In genomic region chr13:31199527-31199848, GRCh38 we compare ENCODE assay signal across 8 cellular contexts. TPM values are rescaled to one million over a fixed set of nuclear protein-coding genes. Genes with fewer than 3 reads are reported as not detected.
DNase-seq lines count a peak whose midpoint lies in the region; ATAC-seq, FAIRE-seq and TF ChIP-seq lines count a peak whose summit lies in the region.

No MANE protein-coding gene starts in this region.

- no peaks in the 10 kb centered on the region for H3K23me2 ChIP-seq in H1 (ENCODE audit: low read depth, low read length)

- H3K18ac ChIP-seq in H1 (ENCODE audit: extremely low read depth, low read length): no peak overlapping the region

- peaks cover 34% of the 10 kb centered on the region for H3K4me1 ChIP-seq in DND-41 (ENCODE audit: insufficient read depth, low read length)
- peaks cover 0 to 5% (median 0%) of the 10 kb centered on the region in 4 experiments; a peak in 2 of 7 replicates for H3K4me1 ChIP-seq in H1 (replicated peaks in 1 of 4; ENCODE audit: control insufficient read depth in 3 of 4, insufficient read depth in 4 of 4, low read length in 3 of 4)
- H3K4me1 ChIP-seq in osteoblast (ENCODE audit: insufficient read depth, low read length): peaks cover 18% of the 10 kb centered on the region

- peak; percentile 57 for ATAC-seq in DND-41 (ENCODE audit: insufficient read depth, low read depth)
- ATAC-seq in HG03175 (IDR thresholded peaks at IDR 0.05; ENCODE audit: unreplicated experiment): no peak

- H3K36me3 ChIP-seq in DND-41 (ENCODE audit: insufficient read depth, low read length) (no peaks in the 10 kb centered on the region), KOPT-K1 (ENCODE audit: insufficient read depth, low read length) (no peaks in the 10 kb centered on the region), H1 (ENCODE audit: control insufficient read depth in 2 of 4, insufficient read depth in 4 of 4, low read length in 3 of 4) (no peaks in the 10 kb centered on the region), osteoblast (ENCODE audit: insufficient read depth, low read length) (no peaks in the 10 kb centered on the region)

- H3K9me3 ChIP-seq in DND-41 (ENCODE audit: insufficient read depth, low read length, severe bottlenecking) (no peaks in the 10 kb centered on the region), KOPT-K1 (ENCODE audit: insufficient read depth, low read length, poor library complexity, severe bottlenecking) (no peaks in the 10 kb centered on the region), H1 (ENCODE audit: insufficient read depth in 2 of 2, low read depth in 1 of 2, low read length in 1 of 2) (no peaks in the 10 kb centered on the region), osteoblast (ENCODE audit: low read depth, low read length) (no peaks in the 10 kb centered on the region)

- H3K4ac ChIP-seq in H1 (replicated peaks; ENCODE audit: insufficient read length, low read depth, low read length): no peak overlapping the region

- no peak overlapping the region for H3K23ac ChIP-seq in H1 (ENCODE audit: insufficient read length)

- peak overlapping the region; percentile 70 for H3K4me2 ChIP-seq in DND-41 (ENCODE audit: insufficient read depth, low read length)
- peak overlapping the region; percentile 32 to 70; a peak in 3 of 4 replicates for H3K4me2 ChIP-seq in H1 (ENCODE audit: insufficient read depth in 1 of 2, low read depth in 2 of 2, low read length in 2 of 2)
- H3K4me2 ChIP-seq in osteoblast (ENCODE audit: insufficient read depth, low read length): peak overlapping the region; percentile 88

- no peak overlapping the region for H2BK5ac ChIP-seq in H1 (ENCODE audit: low read depth, low read length)

- H3K56ac ChIP-seq in H1 (replicated peaks; ENCODE audit: insufficient read length, low read depth, low read length): no peak overlapping the region

- TF ChIP-seq RAD21 in H1 (IDR thresholded peaks at IDR 0.05 in 1 of 2, conservative IDR thresholded peaks at IDR 0.05 in 1 of 2; ENCODE audit: low read depth in 2 of 2, low read length in 2 of 2): no peak

- no peak overlapping the region; the same call in 1 of the 2 replicates for H3K27ac ChIP-seq in DND-41 (ENCODE audit: low read length)
- H3K27ac ChIP-seq in KOPT-K1 (ENCODE audit: low read depth, low read length, poor library complexity, severe bottlenecking): peak overlapping the region; percentile 78
- no peak overlapping the region for H3K27ac ChIP-seq in H1 (ENCODE audit: low read depth, low read length)
- H3K27ac ChIP-seq in osteoblast (ENCODE audit: low read depth, low read length): no peak overlapping the region

- CTCF ChIA-PET in H1 (lab: Charles Lee; ENCODE audit: partially characterized antibody): interaction anchor here (0.6 to 1.5 kb wide), 10 partner anchors 9 to 870 kb away, joined by 3 to 6 read pairs (median 4); no protein-coding TSS in a partner anchor

- no peak overlapping the region for H2BK120ac ChIP-seq in H1 (replicated peaks; ENCODE audit: low read depth, low read length)

- H2BK15ac ChIP-seq in H1 (ENCODE audit: low read length): 0 out of 2 replicates have a peak overlapping the region, but pooled peaks have one; percentile 29

- no peak for TF ChIP-seq POLR2A in H1 (IDR thresholded peaks at IDR 0.05; ENCODE audit: control extremely low read depth in 1 of 2, low read depth in 2 of 2, low read length in 2 of 2)

- no peak for TF ChIP-seq EP300 in H1 (IDR thresholded peaks at IDR 0.05; ENCODE audit: borderline replicate concordance in 1 of 2, low read depth in 2 of 2, low read length in 2 of 2)

- WGBS in H1 (ENCODE audit: extremely low coverage in 1 of 2, insufficient coverage in 1 of 2, insufficient read length in 1 of 2, insufficient replicate concordance in 2 of 2, low coverage in 1 of 2, low lambda C conversion rate in 2 of 2, missing lambda C conversion rate in 1 of 2), 2 experiments: 17% methylated on average over 6 of the region's 15 CpGs; no CpG with 5 or more reads in 1 of the 2 experiments

- peak overlapping the region; percentile 35 to 71; a peak in 3 of 4 replicates for H3K4me3 ChIP-seq in DND-41 (ENCODE audit: low read depth in 1 of 2, low read length in 2 of 2)
- peak overlapping the region; percentile 28 to 77 (median 52); a peak in 6 of 8 replicates for H3K4me3 ChIP-seq in H1 (ENCODE audit: extremely low read depth in 1 of 4, insufficient read depth in 2 of 4, low read depth in 3 of 4, low read length in 4 of 4)
- peak overlapping the region; percentile 77 for H3K4me3 ChIP-seq in osteoblast (ENCODE audit: insufficient read depth, low read length)

- H3K14ac ChIP-seq in H1 (ENCODE audit: insufficient read length): no peak overlapping the region

- H4K8ac ChIP-seq in H1 (ENCODE audit: extremely low read depth, insufficient read depth, low read length): no peak overlapping the region

- TF ChIP-seq CTCF in DND-41 (IDR thresholded peaks at IDR 0.05; ENCODE audit: borderline replicate concordance, extremely low read depth, low read length, poor library complexity, severe bottlenecking): no peak
- TF ChIP-seq CTCF in H1 (IDR thresholded peaks at IDR 0.05; ENCODE audit: control extremely low read depth in 1 of 3, insufficient read depth in 1 of 3, low read depth in 1 of 3, low read length in 3 of 3): no peak
- TF ChIP-seq CTCF in osteoblast (IDR thresholded peaks at IDR 0.05; ENCODE audit: extremely low read depth, low read depth, low read length): no peak

- H2BK12ac ChIP-seq in H1 (ENCODE audit: low read depth, low read length): no peak overlapping the region

- H4K91ac ChIP-seq in H1 (replicated peaks; ENCODE audit: insufficient read length, low read length): no peak overlapping the region

- no peak overlapping the region for H4K5ac ChIP-seq in H1 (ENCODE audit: insufficient read length, low read depth, low read length)

- H4K20me1 ChIP-seq in DND-41 (ENCODE audit: insufficient read depth, low read length) (peaks cover 4% of the 10 kb centered on the region), H1 (replicated peaks in 1 of 2; ENCODE audit: control insufficient read depth in 1 of 2, insufficient read depth in 2 of 2, low read length in 2 of 2) (no peaks in the 10 kb centered on the region), osteoblast (ENCODE audit: insufficient read depth, low read length) (peaks cover 8% of the 10 kb centered on the region)

- H3K79me1 ChIP-seq in H1 (ENCODE audit: low read depth, low read length): no peaks in the 10 kb centered on the region

- POLR2A ChIA-PET in H1 (lab: Charles Lee; ENCODE audit: partially characterized antibody): no interaction called here

- H3K9ac ChIP-seq in DND-41 (ENCODE audit: low read depth, low read length) (peak overlapping the region; percentile 80), H1 (replicated peaks in 1 of 4; ENCODE audit: extremely low read depth in 1 of 4, low read depth in 3 of 4, low read length in 3 of 4) (peak overlapping the region in 1 of 4 experiments; percentile 84; a peak in 3 of 7 replicates)

- H2AK5ac ChIP-seq in H1 (ENCODE audit: low read depth, low read length): no peak overlapping the region

- peak overlapping the region; percentile 96 for H2AFZ ChIP-seq in DND-41 (ENCODE audit: low read depth, low read length)
- peak overlapping the region; percentile 72; the same call in 1 of the 2 replicates for H2AFZ ChIP-seq in H1 (ENCODE audit: low read length)
- H2AFZ ChIP-seq in osteoblast (ENCODE audit: low read length): peak overlapping the region; percentile 87

- peaks cover 30% of the 10 kb centered on the region for H3K79me2 ChIP-seq in DND-41 (ENCODE audit: insufficient read depth, low read length)
- H3K79me2 ChIP-seq in H1 (ENCODE audit: control insufficient read depth in 1 of 2, insufficient read depth in 2 of 2, low read length in 2 of 2): no peaks in the 10 kb centered on the region
- H3K79me2 ChIP-seq in osteoblast (ENCODE audit: insufficient read depth, low read length): peaks cover 32% of the 10 kb centered on the region

- DNase-seq in DND-41 (no peak), H1 (ENCODE audit: low read depth in 1 of 2, low spot score in 2 of 2) (no peak), osteoblast (ENCODE audit: insufficient read length, low spot score, missing footprints) (no peak), NCI-H226 (no peak), NCI-H774 (lab: John Stamatoyannopoulos, UW) (no peak), hippocampal formation (lab: John Stamatoyannopoulos, UW) (no peak)

- H2BK20ac ChIP-seq in H1 (ENCODE audit: low read length): no peak overlapping the region

- H3K27me3 ChIP-seq in DND-41 (ENCODE audit: insufficient read depth, low read length, poor library complexity): no peaks in the 10 kb centered on the region
- no peaks in the 10 kb centered on the region; a peak in 2 of 7 replicates for H3K27me3 ChIP-seq in H1 (replicated peaks in 1 of 4; ENCODE audit: control insufficient read depth in 3 of 4, extremely low read depth in 1 of 4, insufficient read depth in 3 of 4, low read length in 3 of 4)
- no peaks in the 10 kb centered on the region for H3K27me3 ChIP-seq in osteoblast (ENCODE audit: insufficient read depth, low read length)

- no peak for FAIRE-seq in H1 (lab: Jason Lieb, UNC)

TF ChIP-seq in H1, 55 proteins besides CTCF, POLR2A, EP300 and RAD21 (continues in another document):
- TF ChIP-seq POU5F1 (IDR thresholded peaks at IDR 0.05; ENCODE audit: low read depth, low read length) (no peak), CHD1 (IDR thresholded peaks at IDR 0.05; ENCODE audit: low read depth, low read length) (no peak), GTF2F1 (IDR thresholded peaks at IDR 0.05; ENCODE audit: borderline replicate concordance, low read depth, low read length) (no peak), YY1 (IDR thresholded peaks at IDR 0.05; ENCODE audit: low read depth, low read length) (no peak), BRCA1 (IDR thresholded peaks at IDR 0.05; ENCODE audit: low read depth, low read length) (no peak)

RNA-seq across cellular contexts. Expression of gene B3GLCT, which starts 0.3 kb away (rescaled TPM):
- total RNA-seq in H1 (2021; fragmentation: NEBNext Ultra II Directional; extraction: Animal tissue kit (Norgen Biotek cat#: 25700)): 3.5 and 4.1 TPM in 2 replicates
- 0.83 and 1.5 TPM in 2 replicates for polyA plus RNA-seq in H1 (2011; rRNA removed)
- 1.4 TPM for polyA plus RNA-seq in H1 (2011; cell fraction: cytosol; rRNA removed)
- 1.1 TPM for polyA plus RNA-seq in H1 (2011; cell fraction: nucleus; rRNA removed)
- 2.0 to 2.9 TPM (median 2.4 TPM) in 4 replicates for polyA plus RNA-seq in H1 (2012, experiment 1 of 2)
- polyA plus RNA-seq in H1 (2012, experiment 2 of 2): 0.93 TPM
- polyA plus RNA-seq in H1 (2013, experiment 1 of 2): 3.9 TPM
- polyA plus RNA-seq in H1 (2013, experiment 2 of 2): 4.6 TPM
- polyA minus RNA-seq in H1 (2011; rRNA and poly(A)+ RNA removed): 2.0 and 3.1 TPM in 2 replicates
- polyA minus RNA-seq in H1 (2011; cell fraction: cytosol; rRNA and poly(A)+ RNA removed): 0.81 TPM
- polyA minus RNA-seq in H1 (2011; cell fraction: nucleus; rRNA and poly(A)+ RNA removed): 3.0 TPM
- 14.7 and 18.8 TPM in 2 replicates for total RNA-seq in osteoblast

RNA-seq across cellular contexts. Expression of gene HSPH1, which starts 37.8 kb away (rescaled TPM):
- 131 and 145 TPM in 2 replicates for total RNA-seq in H1 (2021; fragmentation: NEBNext Ultra II Directional; extraction: Animal tissue kit (Norgen Biotek cat#: 25700))
- polyA plus RNA-seq in H1 (2011; rRNA removed): 11.0 and 14.2 TPM in 2 replicates
- polyA plus RNA-seq in H1 (2011; cell fraction: cytosol; rRNA removed): 28.5 TPM
- 17.8 TPM for polyA plus RNA-seq in H1 (2011; cell fraction: nucleus; rRNA removed)
- polyA plus RNA-seq in H1 (2012, experiment 1 of 2): 47.8 to 85.9 TPM (median 55.3 TPM) in 4 replicates
- polyA plus RNA-seq in H1 (2012, experiment 2 of 2): 5.8 TPM
- 79.6 TPM for polyA plus RNA-seq in H1 (2013, experiment 1 of 2)
- 76.8 TPM for polyA plus RNA-seq in H1 (2013, experiment 2 of 2)
- polyA minus RNA-seq in H1 (2011; rRNA and poly(A)+ RNA removed): 19.3 and 27.9 TPM in 2 replicates
- polyA minus RNA-seq in H1 (2011; cell fraction: cytosol; rRNA and poly(A)+ RNA removed): 31.0 TPM
- 31.9 TPM for polyA minus RNA-seq in H1 (2011; cell fraction: nucleus; rRNA and poly(A)+ RNA removed)
- total RNA-seq in osteoblast: 35.5 and 43.3 TPM in 2 replicates
